8 cellular contexts compared by ENCODE assay signal in the genomic region with DNA sequence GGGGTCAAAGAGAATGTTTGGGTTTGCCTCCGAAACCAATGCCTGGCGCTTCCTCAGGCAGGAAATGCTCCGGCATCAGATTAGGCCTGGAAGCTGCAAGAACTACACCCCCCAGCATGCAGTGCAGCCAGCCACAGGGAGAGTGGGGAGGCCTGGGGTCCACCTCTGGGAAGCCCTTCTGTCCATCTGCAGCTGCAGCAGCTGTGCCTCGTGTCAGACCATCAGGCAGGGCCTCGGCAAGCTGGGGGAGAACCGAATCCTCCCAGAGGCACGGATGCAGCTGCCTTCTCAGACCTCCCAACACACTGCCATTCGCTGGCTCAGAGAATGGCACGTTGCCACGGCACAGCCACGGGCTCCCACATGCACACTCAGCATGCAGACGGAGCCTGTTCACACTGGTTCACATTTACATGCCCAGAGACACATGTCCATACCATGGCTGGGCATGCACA. TPM values are rescaled to one million over a fixed set of nuclear protein-coding genes. Genes with fewer than 3 reads are reported as not detected.
A peak's percentile ranks its signal among the peaks of the same experiment; 100 is the strongest.
DNase-seq lines count a peak whose midpoint lies in the region; FAIRE-seq and TF ChIP-seq lines count a peak whose summit lies in the region.

No MANE protein-coding gene starts in this region.

- H4K20me1 ChIP-seq in DOHH2 (ENCODE audit: control insufficient read depth, insufficient read depth, low read depth, low read length): no peaks in the 10 kb centered on the region

- H3K27ac ChIP-seq in DOHH2 (ENCODE audit: low read depth, low read length): peak overlapping the region; percentile 20; the same call in 1 of the 2 replicates
- peak overlapping the region in 1 of 2 donors; percentile 59 for H3K27ac ChIP-seq in small intestine (ENCODE audit: low read depth in 1 of 2, low read length in 1 of 2)

- H3K36me3 ChIP-seq in DOHH2 (ENCODE audit: control insufficient read depth, low read length) (no peaks in the 10 kb centered on the region), small intestine (ENCODE audit: control insufficient read depth in 2 of 2, insufficient read depth in 2 of 2, low read length in 2 of 2) (peaks cover 0 to 7% of the 10 kb centered on the region in 2 donors)

- H3K27me3 Mint-ChIP-seq in osteocyte (ENCODE audit: unreplicated experiment): no peaks in the 10 kb centered on the region

- no peak for TF ChIP-seq POLR2A in H54 (IDR thresholded peaks at IDR 0.05; ENCODE audit: low read depth, low read length)

- DNase-seq in amygdala (lab: John Stamatoyannopoulos, UW) (peak in 53 of 56 donors; percentile 42 to 94 (median 79)), frontal cortex (ENCODE audit: low spot score in 2 of 2) (peak; percentile 66 to 69), osteocyte (ENCODE audit: extremely low spot score, unreplicated experiment) (no peak), small intestine (no peak), H54 (ENCODE audit: insufficient read length, low spot score) (no peak), GM10248 (ENCODE audit: extremely low spot score) (no peak)
- DNase-seq in activated effector memory CD4-positive, alpha-beta T cell treated with Interleukin-2 at 50 U/mL for 16 hours: no peak

- H3K27ac Mint-ChIP-seq in osteocyte (ENCODE audit: unreplicated experiment): peak overlapping the region; percentile 21

- WGBS in small intestine, 3 donors: 55 to 80% (median 77%) methylated on average over 12 of the region's 12 CpGs

- H3K4me2 ChIP-seq in DOHH2 (ENCODE audit: low read length): peak overlapping the region; percentile 62

- H3F3A ChIP-seq in DOHH2 (ENCODE audit: control insufficient read depth, insufficient read depth): peaks cover 19% of the 10 kb centered on the region

- H3K4me1 ChIP-seq in DOHH2 (ENCODE audit: control insufficient read depth, low read length): peaks cover 61% of the 10 kb centered on the region
- no peaks in the 10 kb centered on the region for H3K4me1 ChIP-seq in small intestine (ENCODE audit: control insufficient read depth in 2 of 2, insufficient read depth in 1 of 2, low read depth in 1 of 2, low read length in 1 of 2)

- no peaks in the 10 kb centered on the region for H3K27me3 ChIP-seq in DOHH2 (ENCODE audit: control insufficient read depth, low read length)
- no peaks in the 10 kb centered on the region for H3K27me3 ChIP-seq in small intestine (ENCODE audit: control insufficient read depth in 2 of 2, insufficient read depth in 2 of 2, low read length in 2 of 2)

- no peak for TF ChIP-seq CTCF in DOHH2 (IDR thresholded peaks at IDR 0.05; ENCODE audit: low read depth, low read length, poor library complexity, severe bottlenecking)
- TF ChIP-seq CTCF in osteocyte (IDR thresholded peaks at IDR 0.05): no peak
- TF ChIP-seq CTCF in GM10248 (IDR thresholded peaks at IDR 0.05; ENCODE audit: control extremely low read depth, extremely low read depth, low read depth, missing control alignments): no peak

- H3K4me3 Mint-ChIP-seq in osteocyte (ENCODE audit: unreplicated experiment): no peak overlapping the region

- peak overlapping the region; percentile 39 for H3K4me3 ChIP-seq in DOHH2 (ENCODE audit: low read length)
- no peak overlapping the region for H3K4me3 ChIP-seq in small intestine (ENCODE audit: low read depth in 1 of 2, low read length in 2 of 2)

- CTCF ChIA-PET in GM10248 (lab: Yijun Ruan, JAX): interaction anchor here (0.6 to 5.6 kb wide), 4 partner anchors 13 to 437 kb away, joined by 3 to 68 read pairs (median 3); a partner anchor contains a TSS

- H3K4me1 Mint-ChIP-seq in osteocyte (ENCODE audit: unreplicated experiment): peaks cover 18% of the 10 kb centered on the region

- H3K36me3 Mint-ChIP-seq in osteocyte (ENCODE audit: unreplicated experiment): no peaks in the 10 kb centered on the region

- FAIRE-seq in frontal cortex (lab: Jason Lieb, UNC): no peak
- no peak for FAIRE-seq in small intestine (lab: Jason Lieb, UNC)
- FAIRE-seq in H54 (lab: Jason Lieb, UNC): no peak

- H3K9me2 ChIP-seq in DOHH2 (replicated peaks; ENCODE audit: control insufficient read depth, low read length): no peaks in the 10 kb centered on the region

- no peaks in the 10 kb centered on the region for H3K79me2 ChIP-seq in DOHH2 (ENCODE audit: control insufficient read depth, low read length)

- H3K9me3 Mint-ChIP-seq in osteocyte (ENCODE audit: unreplicated experiment): no peaks in the 10 kb centered on the region

- POLR2A ChIA-PET in GM10248 (lab: Yijun Ruan, JAX): no interaction called here

- H3K9me3 ChIP-seq in DOHH2 (ENCODE audit: control insufficient read depth, insufficient read depth, low read length) (no peaks in the 10 kb centered on the region), small intestine (ENCODE audit: control insufficient read depth, low read depth) (no peaks in the 10 kb centered on the region)

RNA-seq across cellular contexts. Expression of a gene that starts 57.4 kb away (rescaled TPM):
- 10.2 TPM for total RNA-seq in frontal cortex
- total RNA-seq in osteocyte: 7.2 and 9.5 TPM in 2 replicates
- 10 to 100 TPM in 1 of 3 donors, 1 to 10 TPM in 2; 2.7 to 32.8 (median 3.6) TPM for polyA plus RNA-seq in small intestine

Comparison
In these comparisons a context has a peak if more than half of its experiments do, and no peak if none do; other contexts are left out.
1. DNase-seq: peak in amygdala (53 of 56) and frontal cortex (2 of 2); none in osteocyte (single experiment), activated effector memory CD4-positive, alpha-beta T cell treated with Interleukin-2 at 50 U/mL for 16 hours (single experiment), small intestine (single experiment), H54 (single experiment) and GM10248 (single experiment).